ENCODE assay signal across 18 cellular contexts in the genomic region with DNA sequence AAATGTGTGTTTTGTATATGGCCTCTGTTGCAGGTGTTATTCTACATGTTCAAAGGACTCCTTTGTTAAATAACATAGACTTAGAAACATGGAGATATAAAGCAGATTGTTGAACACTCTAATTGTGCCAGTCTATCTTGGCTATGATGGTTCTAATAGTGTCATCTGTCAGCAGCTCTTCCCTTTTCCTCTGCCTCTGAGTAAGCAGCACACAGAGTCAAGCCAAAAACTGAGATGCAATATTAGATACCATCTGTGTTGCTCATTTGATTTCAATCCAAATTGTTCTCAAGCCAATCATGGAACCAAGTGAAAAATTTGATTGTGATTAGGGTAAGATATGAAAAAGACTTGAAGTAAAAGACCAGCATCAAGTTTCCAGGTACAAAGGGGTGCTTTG.
DNase-seq lines count a peak whose midpoint lies in the region; ATAC-seq and TF ChIP-seq lines count a peak whose summit lies in the region.
"Had no signal": no experiment of that assay in that cellular context is flagged by ENCODE, and none has a peak within 500 bp of the region (broad histone marks: within the 10 kb centered on the region; RNA-seq: fewer than 3 reads in every experiment).

No MANE protein-coding gene starts in this region.

- DNase-seq in GM23248 (peak; percentile 80), NCI-H69 (lab: John Stamatoyannopoulos, UW) (peak; percentile 29), cerebellum (ENCODE audit: low spot score) (peak; percentile 82), omental fat pad (ENCODE audit: low spot score) (no peak)
- no peak for DNase-seq in naive thymus-derived CD8-positive, alpha-beta T cell
- DNase-seq: adrenal gland; colonic mucosa; heart left ventricle; kidney; NCI-H2081 treated with DMSO at 0.1 percent for 48 hours; right cardiac atrium; stimulated activated CD4-positive, alpha-beta T cell treated with anti-CD3 and anti-CD28 coated beads, Interleukin-2, amount 100 ng/mL, for 24 hours; T-helper 17 cell had no signal

- H3K79me2 ChIP-seq in GM23248 (ENCODE audit: insufficient read depth): no peaks in the 10 kb centered on the region

- no peak for TF ChIP-seq CTCF in omental fat pad (IDR thresholded peaks at IDR 0.05)

- H3K4me2 ChIP-seq in GM23248 (ENCODE audit: unreplicated experiment): peak overlapping the region; percentile 28

- H3K9ac ChIP-seq in GM23248: no peak overlapping the region

- H3K9me3 ChIP-seq in GM23248 (ENCODE audit: low read depth): no peaks in the 10 kb centered on the region
- H3K9me3 ChIP-seq: adrenal gland, colonic mucosa had no signal

- H3K4me1 ChIP-seq in GM23248 (ENCODE audit: insufficient read depth): peaks cover 9% of the 10 kb centered on the region
- H3K4me1 ChIP-seq: adrenal gland, colonic mucosa, heart left ventricle had no signal

- H3K27me3 ChIP-seq in GM23248 (replicated peaks; ENCODE audit: insufficient read depth): no peaks in the 10 kb centered on the region
- H3K27me3 ChIP-seq: adrenal gland, colonic mucosa, heart left ventricle had no signal

- H3K9me3 Mint-ChIP-seq in naive thymus-derived CD8-positive, alpha-beta T cell: peaks cover 0 to 27% (median 10%) of the 10 kb centered on the region in 9 donors

- H3K36me3 ChIP-seq in GM23248 (ENCODE audit: low read depth): no peaks in the 10 kb centered on the region
- H3K36me3 ChIP-seq: adrenal gland, colonic mucosa, heart left ventricle had no signal

- ATAC-seq in omental fat pad (ENCODE audit: low FRiP score) (peak; percentile 64), GM18502 (IDR thresholded peaks at IDR 0.05; ENCODE audit: poor library complexity, unreplicated experiment) (no peak), HG03342 (IDR thresholded peaks at IDR 0.05; ENCODE audit: unreplicated experiment) (no peak)
- ATAC-seq in naive thymus-derived CD8-positive, alpha-beta T cell: no peak
- ATAC-seq: activated CD4-positive, CD25-positive, alpha-beta regulatory T cell treated with anti-CD3 and anti-CD28 coated beads, Interleukin-2, amount 50 U/mL, for 24 hours; heart left ventricle; T-helper 17 cell had no signal

- POLR2A ChIA-PET in naive thymus-derived CD8-positive, alpha-beta T cell (lab: Charles Lee): no interaction called here

- no peak overlapping the region for H3K4me3 Mint-ChIP-seq in naive thymus-derived CD8-positive, alpha-beta T cell
- H3K4me3 Mint-ChIP-seq: T-helper 17 cell had no signal

- peaks cover 0 to 4% (median 0%) of the 10 kb centered on the region in 3 donors for H3K36me3 Mint-ChIP-seq in naive thymus-derived CD8-positive, alpha-beta T cell

- H3K9me2 ChIP-seq in GM23248 (ENCODE audit: insufficient read depth): no peaks in the 10 kb centered on the region

- no peaks in the 10 kb centered on the region for H3K4me1 Mint-ChIP-seq in naive thymus-derived CD8-positive, alpha-beta T cell
- H3K4me1 Mint-ChIP-seq: T-helper 17 cell had no signal

- no peak overlapping the region for H3K27ac ChIP-seq in GM23248
- H3K27ac ChIP-seq: adrenal gland, colonic mucosa, epithelial cell of prostate, heart left ventricle had no signal

- H3K27me3 Mint-ChIP-seq in naive thymus-derived CD8-positive, alpha-beta T cell: no peaks in the 10 kb centered on the region
- H3K27me3 Mint-ChIP-seq: T-helper 17 cell had no signal

- no peak overlapping the region for H3K4me3 ChIP-seq in GM23248
- H3K4me3 ChIP-seq: adrenal gland, colonic mucosa, heart left ventricle had no signal

- no peak overlapping the region for H2AFZ ChIP-seq in GM23248

- in situ Hi-C loops in GM23248 (cut with MboI): no loop called here

- H3F3A ChIP-seq in GM23248 (ENCODE audit: insufficient read depth): no peaks in the 10 kb centered on the region

- H3K27ac Mint-ChIP-seq in naive thymus-derived CD8-positive, alpha-beta T cell: no peak overlapping the region
- H3K27ac Mint-ChIP-seq: activated T-helper 2 cell treated with anti-CD3 and anti-CD28 coated beads, Interferon-gamma antibody, Interleukin-2, Interleukin-4, amounts not matched to agents 10 μg/mL and 5 μg/mL and 100 μg/mL, durations not matched to agents 14 hours and 24 hours and 36 hours; T-helper 17 cell had no signal

- H4K20me1 ChIP-seq in GM23248 (ENCODE audit: insufficient read depth): no peaks in the 10 kb centered on the region

Comparison
In these comparisons a context has a peak if more than half of its experiments do, and no peak if none do; other contexts are left out.
1. DNase-seq: peak in GM23248 (single experiment), NCI-H69 (single experiment) and cerebellum (single experiment); none in omental fat pad (single experiment) and naive thymus-derived CD8-positive, alpha-beta T cell (0 of 10).